ENCODE assay signal across 14 cellular contexts in the genomic region with DNA sequence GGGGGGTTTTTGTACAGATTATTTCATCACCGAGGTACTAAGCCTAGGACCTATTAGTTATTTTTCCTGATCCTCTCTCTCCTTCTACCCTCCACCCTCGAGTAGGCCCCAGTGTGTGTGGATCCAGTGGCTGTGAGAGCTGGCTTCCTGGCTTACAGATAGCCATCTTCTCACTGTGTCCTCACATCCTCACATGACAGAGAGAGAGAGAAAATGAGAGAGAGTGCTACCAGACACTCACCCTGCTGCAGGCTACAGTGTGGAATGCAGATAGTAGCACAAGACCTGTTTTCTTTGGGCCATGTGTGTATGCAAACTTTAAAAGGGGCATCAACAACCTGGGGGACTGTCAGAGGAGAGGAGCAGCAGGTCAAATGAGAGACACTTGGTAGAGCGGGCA. TPM values are rescaled to one million over a fixed set of nuclear protein-coding genes. Genes with fewer than 3 reads are reported as not detected.
"Had no signal": no experiment of that assay in that cellular context is flagged by ENCODE, and none has a peak within 500 bp of the region (broad histone marks: within the 10 kb centered on the region; RNA-seq: fewer than 3 reads in every experiment).

No MANE protein-coding gene starts in this region.

- H3K36me3 Mint-ChIP-seq: activated naive CD8-positive, alpha-beta T cell treated with anti-CD3 and anti-CD28 coated beads, Interleukin-2, amount 10 ng/mL, durations not matched to agents 7 days and 5 days; naive B cell had no signal

- H3K27ac ChIP-seq: gastrocnemius medialis, heart right ventricle had no signal

- H3K9me3 Mint-ChIP-seq: activated CD4-positive, alpha-beta memory T cell treated with anti-CD3 and anti-CD28 coated beads, Interleukin-2, amount 10 ng/mL, durations not matched to agents 7 days and 5 days; activated naive CD8-positive, alpha-beta T cell treated with anti-CD3 and anti-CD28 coated beads, Interleukin-2, amount 10 ng/mL, durations not matched to agents 7 days and 5 days had no signal

- DNase-seq: activated CD4-positive, alpha-beta memory T cell treated with anti-CD3 and anti-CD28 coated beads, Interleukin-2, amount 10 ng/mL, durations not matched to agents 7 days and 5 days; activated gamma-delta T cell treated with Interleukin-2 at 50 U/mL for 16 hours; activated naive CD8-positive, alpha-beta T cell treated with anti-CD3 and anti-CD28 coated beads, Interleukin-2, amount 10 ng/mL, durations not matched to agents 7 days and 5 days; activated T-cell treated with anti-CD3 and anti-CD28 coated beads, Interleukin-2, amount 50 U/mL, for 48 hours; effector CD4-positive, alpha-beta T cell; gastrocnemius medialis; heart right ventricle; naive B cell; retina; small intestine; T-helper 9 cell had no signal

- H3K36me3 ChIP-seq: ascending aorta, gastrocnemius medialis, heart right ventricle, pancreas had no signal

- H3K4me3 ChIP-seq: ascending aorta, gastrocnemius medialis, heart right ventricle, pancreas had no signal

- H3K4me1 Mint-ChIP-seq: activated CD4-positive, alpha-beta memory T cell treated with anti-CD3 and anti-CD28 coated beads, Interleukin-2, amount 10 ng/mL, durations not matched to agents 7 days and 5 days; activated naive CD8-positive, alpha-beta T cell treated with anti-CD3 and anti-CD28 coated beads, Interleukin-2, amount 10 ng/mL, durations not matched to agents 7 days and 5 days; naive B cell had no signal

- ATAC-seq: gastrocnemius medialis, pancreas had no signal

- H3K4me3 Mint-ChIP-seq: activated CD4-positive, alpha-beta memory T cell treated with anti-CD3 and anti-CD28 coated beads, Interleukin-2, amount 10 ng/mL, durations not matched to agents 7 days and 5 days; activated naive CD8-positive, alpha-beta T cell treated with anti-CD3 and anti-CD28 coated beads, Interleukin-2, amount 10 ng/mL, durations not matched to agents 7 days and 5 days; naive B cell had no signal

- H3K27me3 ChIP-seq: ascending aorta, pancreas had no signal

- H3K9me3 ChIP-seq: ascending aorta, gastrocnemius medialis, heart right ventricle, pancreas had no signal

- H3K27ac Mint-ChIP-seq: activated CD4-positive, alpha-beta memory T cell treated with anti-CD3 and anti-CD28 coated beads, Interleukin-2, amount 10 ng/mL, durations not matched to agents 7 days and 5 days; activated naive CD8-positive, alpha-beta T cell treated with anti-CD3 and anti-CD28 coated beads, Interleukin-2, amount 10 ng/mL, durations not matched to agents 7 days and 5 days; naive B cell had no signal

RNA-seq across cellular contexts. Expression of a gene that starts 9.5 kb away (rescaled TPM):
- total RNA-seq: activated CD4-positive, alpha-beta memory T cell treated with anti-CD3 and anti-CD28 coated beads, Interleukin-2, amount 10 ng/mL, durations not matched to agents 7 days and 5 days; activated naive CD8-positive, alpha-beta T cell treated with anti-CD3 and anti-CD28 coated beads, Interleukin-2, amount 10 ng/mL, durations not matched to agents 7 days and 5 days; bronchial epithelial cell had no signal
